ENCODE assay signal across 18 cellular contexts in the genomic region with DNA sequence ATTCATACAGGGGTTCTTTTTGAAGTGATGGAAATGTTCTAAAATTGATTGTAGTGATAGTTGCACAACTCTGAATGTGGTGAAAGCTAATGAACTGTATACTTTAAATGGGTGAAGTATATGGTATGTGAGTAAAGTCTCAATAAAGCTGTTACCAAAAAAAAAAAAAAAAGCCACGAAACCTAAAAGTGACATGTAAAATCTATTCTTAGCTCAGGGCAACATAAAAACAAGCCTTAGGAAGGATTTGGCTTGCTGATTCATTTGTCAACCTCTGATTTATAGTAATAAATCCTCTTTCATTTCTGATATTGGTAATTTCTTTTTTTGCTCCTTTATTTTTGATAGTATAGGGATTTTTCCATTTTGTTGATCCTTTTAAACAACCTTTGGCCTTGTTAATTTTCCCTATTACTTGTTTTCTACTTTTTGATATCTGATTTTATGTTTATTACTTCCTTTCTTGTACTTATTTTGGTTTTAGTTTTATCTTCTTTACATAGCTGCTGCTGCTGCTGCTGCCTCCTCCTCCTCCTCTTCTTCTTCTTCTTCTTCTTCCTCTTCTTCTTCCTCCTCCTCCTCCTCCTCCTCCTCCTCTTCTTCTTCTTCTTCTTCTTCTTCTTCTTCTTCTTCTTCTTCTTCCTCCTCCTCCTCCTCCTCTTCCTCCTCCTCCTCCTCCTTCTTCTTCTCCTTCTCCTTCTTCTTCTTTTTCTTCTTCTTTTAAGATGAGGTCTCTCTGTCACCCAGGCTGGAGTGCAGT.
"Had no signal": no experiment of that assay in that cellular context is flagged by ENCODE, and none has a peak within 500 bp of the region (broad histone marks: within the 10 kb centered on the region; RNA-seq: fewer than 3 reads in every experiment).

No MANE protein-coding gene starts in this region.

- DNase-seq: cortex of kidney; dorsolateral prefrontal cortex; effector CD8-positive, alpha-beta T cell; heart right ventricle; hypothalamus; left cardiac atrium; left ventricle myocardium inferior; lower lobe of right lung; natural killer cell; sigmoid colon; stimulated activated CD4-positive, alpha-beta T cell treated with anti-CD3 and anti-CD28 coated beads, Interleukin-2, amount 100 ng/mL, for 24 hours; stimulated activated CD4-positive, alpha-beta T cell treated with anti-CD3 and anti-CD28 coated beads, Interleukin-4, amount 100 ng/mL, for 4 hours; stimulated activated naive CD4-positive, alpha-beta T cell; stomach; substantia nigra; transverse colon had no signal

- FAIRE-seq: frontal cortex, keratinocyte had no signal
